In the genomic region with DNA sequence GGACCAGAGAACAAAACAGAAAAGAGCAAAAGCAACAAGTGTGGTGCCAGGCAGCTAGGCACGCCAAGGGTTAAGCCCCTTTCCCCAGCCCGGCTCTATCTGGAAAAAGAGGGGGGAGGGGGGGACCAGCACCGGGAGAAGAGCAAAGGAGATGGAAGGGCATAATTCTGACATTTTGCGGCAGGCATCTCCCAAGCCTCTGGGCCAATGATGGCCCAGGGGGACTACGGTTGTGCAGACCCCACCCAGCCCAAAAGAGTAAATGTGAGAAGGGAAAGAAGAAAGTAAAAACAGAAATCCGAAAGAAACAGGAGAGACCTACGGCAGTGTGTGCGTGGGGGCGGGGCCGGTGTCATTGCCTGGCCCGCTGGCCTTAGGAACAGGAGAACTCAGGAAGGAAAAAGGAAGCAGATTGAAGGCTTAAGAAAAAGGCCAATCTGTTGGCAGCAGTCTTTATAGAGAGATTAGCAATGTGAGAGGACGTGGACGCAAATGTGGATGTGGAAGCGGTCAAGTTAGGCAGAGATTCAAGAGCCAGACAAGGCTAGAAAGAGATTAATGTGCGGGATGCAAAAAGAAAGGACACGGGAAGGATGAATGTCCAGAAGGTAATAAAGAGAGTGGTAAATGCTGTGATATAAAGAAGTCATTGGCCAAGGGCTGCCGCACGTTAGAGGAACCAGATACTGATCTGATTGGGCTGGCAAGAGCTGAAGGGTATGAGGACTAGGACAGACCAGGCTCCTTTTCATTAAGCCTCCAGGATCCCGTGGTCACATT, we compare ENCODE assay signal across 9 cellular contexts. TPM values are rescaled to one million over a fixed set of nuclear protein-coding genes. Genes with fewer than 3 reads are reported as not detected.
DNase-seq lines count a peak whose midpoint lies in the region; ATAC-seq, FAIRE-seq and TF ChIP-seq lines count a peak whose summit lies in the region.
"Had no signal": no experiment of that assay in that cellular context is flagged by ENCODE, and none has a peak within 500 bp of the region (broad histone marks: within the 10 kb centered on the region; RNA-seq: fewer than 3 reads in every experiment).

No MANE protein-coding gene starts in this region.

- H3K79me2 ChIP-seq in GM23338 (replicated peaks; ENCODE audit: insufficient read depth) (no peaks in the 10 kb centered on the region), K562 (ENCODE audit: control insufficient read depth, insufficient read depth, low read length) (no peaks in the 10 kb centered on the region)

- no TSS peak for BruUV-seq in K562 (replicated peaks; lab: Mats Ljungman, UMichigan)

- peaks cover 3% of the 10 kb centered on the region for H3K27me3 Mint-ChIP-seq in GM23338 (ENCODE audit: insufficient read depth, low read depth, poor library complexity)

- H3K9me1 ChIP-seq in K562 (ENCODE audit: control insufficient read depth, insufficient read depth, low read length), result no peaks in the 10 kb centered on the region

- H3K4me1 ChIP-seq in GM23338 (ENCODE audit: insufficient read depth), result peaks cover 31% of the 10 kb centered on the region
- H3K4me1 ChIP-seq in K562 (replicated peaks in 1 of 2; ENCODE audit: control insufficient read depth in 2 of 2, insufficient read depth in 2 of 2, low read length in 2 of 2), result peaks cover 0 to 18% of the 10 kb centered on the region in 2 experiments; a peak in 3 of 5 replicates
- H3K4me1 ChIP-seq in iPS-20b (ENCODE audit: insufficient read depth, low read length), result peaks cover 25% of the 10 kb centered on the region
- no peaks in the 10 kb centered on the region for H3K4me1 ChIP-seq in skeletal muscle satellite cell (ENCODE audit: control insufficient read depth, insufficient read depth, low read length)

- in situ Hi-C loops in K562 (cut with MboI), result no loop called here

- peaks cover 3% of the 10 kb centered on the region; the same call in 1 of the 2 replicates for H3K9me2 ChIP-seq in GM23338 (ENCODE audit: insufficient read depth)

- TF ChIP-seq POLR2A in K562 (conservative IDR thresholded peaks at IDR 0.05) (no peak), GM18505 (IDR thresholded peaks at IDR 0.05; ENCODE audit: borderline replicate concordance, extremely low read depth, insufficient read depth, insufficient read length) (no peak)

- peak overlapping the region; percentile 93 for H2AFZ ChIP-seq in GM23338
- peak overlapping the region; percentile 12; the same call in 1 of the 2 replicates for H2AFZ ChIP-seq in K562 (ENCODE audit: low read depth, low read length)

- no peak for TF ChIP-seq RAD21 in K562 (CRISPR knock-in tag; conservative IDR thresholded peaks at IDR 0.05 in 1 of 2, IDR thresholded peaks at IDR 0.05 in 1 of 2)

- H3K9ac ChIP-seq in K562 (ENCODE audit: insufficient read depth in 1 of 2, low read depth in 2 of 2, low read length in 2 of 2) (no peak overlapping the region), iPS-20b (ENCODE audit: low read depth, low read length) (peak overlapping the region; percentile 44; the same call in 1 of the 2 replicates), skeletal muscle satellite cell (ENCODE audit: low read depth, low read length) (no peak overlapping the region)

- DNase-seq in GM23338 (ENCODE audit: low spot score), result peak; percentile 72
- DNase-seq in K562 (ENCODE audit: extremely low read depth in 1 of 4, low spot score in 3 of 4), result no peak
- no peak for DNase-seq in NCI-H69 (lab: John Stamatoyannopoulos, UW)
- DNase-seq in glomerular visceral epithelial cell (ENCODE audit: extremely low spot score), result no peak

- peak overlapping the region; percentile 59 for H3K4me3 ChIP-seq in GM23338
- no peak overlapping the region for H3K4me3 ChIP-seq in K562
- H3K4me3 ChIP-seq in iPS-20b (ENCODE audit: low read length), result peak overlapping the region; percentile 70
- H3K4me3 ChIP-seq in skeletal muscle satellite cell (ENCODE audit: low read length), result no peak overlapping the region

- H3K4me2 ChIP-seq in GM23338, result peak overlapping the region; percentile 72
- H3K4me2 ChIP-seq in K562 (ENCODE audit: insufficient read depth, low read length), result peak overlapping the region; percentile 45
- peak overlapping the region; percentile 36 for H3K4me2 ChIP-seq in skeletal muscle satellite cell (ENCODE audit: low read length)

- H3K36me3 ChIP-seq in GM23338 (ENCODE audit: insufficient read depth), result 0 out of 2 replicates have a peak, but pooled peaks cover 8% of the 10 kb centered on the region
- H3K36me3 ChIP-seq in K562 (ENCODE audit: control insufficient read depth, insufficient read depth, low read length), result no peaks in the 10 kb centered on the region
- no peaks in the 10 kb centered on the region for H3K36me3 ChIP-seq in iPS-20b (ENCODE audit: insufficient read depth, low read depth, low read length)
- no peaks in the 10 kb centered on the region for H3K36me3 ChIP-seq in skeletal muscle satellite cell (ENCODE audit: insufficient read depth, low read length)

- no peak for TF ChIP-seq EP300 in K562 (IDR thresholded peaks at IDR 0.05; ENCODE audit: low read length)

- H3K27me3 ChIP-seq in GM23338 (ENCODE audit: insufficient read depth) (no peaks in the 10 kb centered on the region), K562 (ENCODE audit: control insufficient read depth in 2 of 2, insufficient read depth in 2 of 2, low read length in 2 of 2) (no peaks in the 10 kb centered on the region), iPS-20b (ENCODE audit: insufficient read depth, low read length) (no peaks in the 10 kb centered on the region; the same call in 1 of the 2 replicates), skeletal muscle satellite cell (ENCODE audit: control insufficient read depth, insufficient read depth, low read length) (peaks cover 44% of the 10 kb centered on the region)

- peaks cover 4% of the 10 kb centered on the region; the same call in 2 of the 3 replicates for H3K4me1 Mint-ChIP-seq in GM23338

- H3K36me3 Mint-ChIP-seq in GM23338 (ENCODE audit: low read depth), result peaks cover 16% of the 10 kb centered on the region

- no peaks in the 10 kb centered on the region for H3K9me3 ChIP-seq in K562 (replicated peaks; ENCODE audit: control insufficient read depth, insufficient read depth, low read depth, low read length)
- peaks cover 8% of the 10 kb centered on the region for H3K9me3 ChIP-seq in iPS-20b (ENCODE audit: insufficient read depth, low read depth, low read length)
- no peaks in the 10 kb centered on the region for H3K9me3 ChIP-seq in skeletal muscle satellite cell (replicated peaks; ENCODE audit: low read length)

- no peaks in the 10 kb centered on the region for H3F3A ChIP-seq in GM23338 (replicated peaks; ENCODE audit: low read depth)

- no peaks in the 10 kb centered on the region for H4K20me1 ChIP-seq in GM23338 (replicated peaks; ENCODE audit: insufficient read depth)
- H4K20me1 ChIP-seq in K562 (replicated peaks; ENCODE audit: control insufficient read depth, insufficient read depth, low read length), result no peaks in the 10 kb centered on the region

- no peak overlapping the region for H3K4me3 Mint-ChIP-seq in GM23338

- H3K27ac ChIP-seq in GM23338 (ENCODE audit: low read depth) (no peak overlapping the region), K562 (ENCODE audit: extremely low read depth, low read depth, low read length) (no peak overlapping the region), iPS-20b (ENCODE audit: low read length) (no peak overlapping the region)

- intact Hi-C loops in K562 (cut with micrococcal nuclease), result no loop called here

- TF ChIP-seq CTCF in GM23338 (conservative IDR thresholded peaks at IDR 0.05; ENCODE audit: low read depth in 2 of 2) (no peak), K562 (IDR thresholded peaks at IDR 0.05 in 2 of 3, conservative IDR thresholded peaks at IDR 0.05 in 1 of 3; ENCODE audit: insufficient read depth in 2 of 3, low read depth in 1 of 3, low read length in 3 of 3) (no peak)

- CTCF ChIA-PET in K562 (lab: Yijun Ruan, JAX; ENCODE audit: low intra/inter-chr PET ratio), result no interaction called here

- ATAC-seq in GM23338 (peak; percentile 82), K562 (peak; percentile 63), GM18505 (IDR thresholded peaks at IDR 0.05; ENCODE audit: unreplicated experiment) (no peak), HG03175 (IDR thresholded peaks at IDR 0.05; ENCODE audit: unreplicated experiment) (no peak)

- H3K27ac Mint-ChIP-seq in GM23338, result no peak overlapping the region

- POLR2A ChIA-PET in K562 (lab: Yijun Ruan, JAX), result interaction anchor here (1.0 to 1.5 kb wide), 3 partner anchors 9 to 45 kb away, joined by 3 to 6 read pairs (median 3); no protein-coding TSS in a partner anchor

- no peak for FAIRE-seq in K562 (lab: Jason Lieb, UNC)
- FAIRE-seq: RCC 7860 had no signal

- peaks cover 21% of the 10 kb centered on the region for H3K9me3 Mint-ChIP-seq in GM23338

- WGBS in K562 (ENCODE audit: insufficient coverage, low coverage, missing lambda C conversion rate), result 4% methylated on average over 15 of the region's 19 CpGs

TF ChIP-seq in GM23338, 12 proteins besides CTCF, POLR2A, EP300 and RAD21 (continues in another document):
- TF ChIP-seq EZH2phosphoT487 (IDR thresholded peaks at IDR 0.05; ENCODE audit: unreplicated experiment), result no peak

TF ChIP-seq in K562, 482 proteins besides CTCF, POLR2A, EP300 and RAD21 (continues in another document):
- TF ChIP-seq MTA2 (IDR thresholded peaks at IDR 0.05; ENCODE audit: low read depth), result no peak

RNA-seq across cellular contexts. Expression of gene DHRS2, which starts 59.2 kb away (rescaled TPM):
- 0.35 and 0.42 TPM in 2 replicates for total RNA-seq in GM23338 (2014; rRNA removed; shearing (Covaris generic))
- polyA plus RNA-seq in GM23338 (2016; fragmentation: Nextera tagmentation; extraction: Ambion mirVana) (0.48 and 0.92 TPM in 2 replicates), K562 (2011; rRNA removed) (45.5 and 47.2 TPM in 2 replicates), K562 (2014; fragmentation: Illumina TruSeq; extraction: Trizol) (89.3 and 90.9 TPM in 2 replicates), K562 (2014; fragmentation: Nextera tagmentation; extraction: Ambion mirVana) (1 to 10 TPM; 2.9 to 5.4 TPM), K562 (2014; rRNA removed) (96.8 and 107 TPM in 2 replicates)
- total RNA-seq in K562 (2011; cell fraction: chromatin; rRNA removed; ENCODE audit: low replicate concordance), result 30.5 and 40.0 TPM in 2 replicates
- total RNA-seq in K562 (2011; cell fraction: nucleolus; rRNA removed), result 19.0 and 24.3 TPM in 2 replicates
- total RNA-seq in K562 (2011; cell fraction: nucleoplasm; rRNA removed), result 27.1 and 32.4 TPM in 2 replicates
- total RNA-seq in K562 (2014; rRNA removed) (64.4 and 73.6 TPM in 2 replicates), K562 (2014; rRNA removed; fragmentation: Illumina TruSeq; extraction: Trizol) (57.9 and 68.7 TPM in 2 replicates), K562 (2015; rRNA removed; fragmentation: Illumina TruSeq; extraction: Trizol) (73.2 and 73.4 TPM in 2 replicates), K562 (2021) (59.4 and 62.9 TPM in 2 replicates)
- 41.7 and 41.9 TPM in 2 replicates for polyA plus RNA-seq in K562 (2011; cell fraction: cytosol; rRNA removed)
- 62.7 and 78.6 TPM in 2 replicates for polyA plus RNA-seq in K562 (2011; cell fraction: nucleus; rRNA removed)
- 66.3 and 109 TPM in 2 replicates for polyA plus RNA-seq in K562 (2012)
- polyA minus RNA-seq in K562 (2011; rRNA and poly(A)+ RNA removed), result 27.5 and 28.1 TPM in 2 replicates
- polyA minus RNA-seq in K562 (2011; cell fraction: cytosol; rRNA and poly(A)+ RNA removed), result 10.2 and 10.5 TPM in 2 replicates
- polyA minus RNA-seq in K562 (2011; cell fraction: nucleus; rRNA and poly(A)+ RNA removed), result 15.2 and 21.5 TPM in 2 replicates
- 0.66 TPM in 1 of 2 replicates, not detected in the other for total RNA-seq in skeletal muscle satellite cell (2012; rRNA removed)

Comparison
In these comparisons a context has a peak if more than half of its experiments do, and no peak if none do; other contexts are left out.
1. ATAC-seq: peak in GM23338 (single experiment) and K562 (single experiment); none in GM18505 (single experiment) and HG03175 (single experiment).
2. H3K4me3 ChIP-seq: peak in GM23338 (single experiment) and iPS-20b (single experiment); none in K562 (single experiment) and skeletal muscle satellite cell (single experiment).
3. RNA of gene DHRS2, which starts 59.2 kb away (total RNA-seq): 19.0 to 73.6 TPM in K562; 0.35 to 0.42 TPM in GM23338; every median in the first group is over 10 times any median in the second.
4. Peak in every context shown above with its lines, with median percentiles within 50 percentile points of each other: H3K4me2 ChIP-seq.